24 cellular contexts compared by ENCODE assay signal in genomic region chr1:52487632-52488031, GRCh38.
DNase-seq lines count a peak whose midpoint lies in the region; ATAC-seq and TF ChIP-seq lines count a peak whose summit lies in the region.
"Had no signal": no experiment of that assay in that cellular context is flagged by ENCODE, and none has a peak within 500 bp of the region (broad histone marks: within the 10 kb centered on the region; RNA-seq: fewer than 3 reads in every experiment).

No MANE protein-coding gene starts in this region.

- no peaks in the 10 kb centered on the region for H3K4me1 ChIP-seq in uterus
- H3K4me1 ChIP-seq: BLaER1, SJSA1 had no signal

- no peak overlapping the region for H3K4me3 Mint-ChIP-seq in activated naive CD4-positive, alpha-beta T cell treated with anti-CD3 and anti-CD28 coated beads, Interleukin-2, amount 50 U/mL, for 24 hours
- no peak overlapping the region for H3K4me3 Mint-ChIP-seq in activated naive CD4-positive, alpha-beta T cell treated with anti-CD3 and anti-CD28 coated beads, Interleukin-2, amount 10 ng/mL, durations not matched to agents 7 days and 5 days
- H3K4me3 Mint-ChIP-seq in activated T-helper 17 cell treated with anti-CD3 and anti-CD28 coated beads, Interleukin-2, amount 50 U/mL, for 72 hours: no peak overlapping the region
- H3K4me3 Mint-ChIP-seq in glutamatergic neuron (ENCODE audit: unreplicated experiment): peak overlapping the region; percentile 46
- H3K4me3 Mint-ChIP-seq: CD4-positive, CD25-positive, alpha-beta regulatory T cell had no signal

- no peaks in the 10 kb centered on the region for H3K36me3 ChIP-seq in uterus

- H3K4me1 Mint-ChIP-seq in activated naive CD4-positive, alpha-beta T cell treated with anti-CD3 and anti-CD28 coated beads, Interleukin-2, amount 50 U/mL, for 24 hours: peaks cover 12% of the 10 kb centered on the region
- H3K4me1 Mint-ChIP-seq in activated naive CD4-positive, alpha-beta T cell treated with anti-CD3 and anti-CD28 coated beads, Interleukin-2, amount 10 ng/mL, durations not matched to agents 7 days and 5 days: no peaks in the 10 kb centered on the region
- H3K4me1 Mint-ChIP-seq in activated T-helper 17 cell treated with anti-CD3 and anti-CD28 coated beads, Interleukin-2, amount 50 U/mL, for 72 hours: no peaks in the 10 kb centered on the region
- no peaks in the 10 kb centered on the region for H3K4me1 Mint-ChIP-seq in glutamatergic neuron (ENCODE audit: low read depth, unreplicated experiment)

- no peaks in the 10 kb centered on the region for H3K27me3 ChIP-seq in uterus
- H3K27me3 ChIP-seq: BLaER1, SJSA1 had no signal

- peaks cover 9% of the 10 kb centered on the region for H3K36me3 Mint-ChIP-seq in activated naive CD4-positive, alpha-beta T cell treated with anti-CD3 and anti-CD28 coated beads, Interleukin-2, amount 50 U/mL, for 24 hours
- H3K36me3 Mint-ChIP-seq in activated naive CD4-positive, alpha-beta T cell treated with anti-CD3 and anti-CD28 coated beads, Interleukin-2, amount 10 ng/mL, durations not matched to agents 7 days and 5 days: peaks cover 22% of the 10 kb centered on the region
- H3K36me3 Mint-ChIP-seq in activated T-helper 17 cell treated with anti-CD3 and anti-CD28 coated beads, Interleukin-2, amount 50 U/mL, for 72 hours (ENCODE audit: low read depth): peaks cover 59% of the 10 kb centered on the region
- no peaks in the 10 kb centered on the region for H3K36me3 Mint-ChIP-seq in glutamatergic neuron (ENCODE audit: unreplicated experiment)

- intact Hi-C loops in uterus (cut with DNase I; ENCODE audit: low total_unique reads): no loop called here

- no peak for ATAC-seq in activated T-helper 17 cell treated with anti-CD3 and anti-CD28 coated beads, Interleukin-2, amount 50 U/mL, for 72 hours (replicated peaks)
- no peak for ATAC-seq in GM21515 (IDR thresholded peaks at IDR 0.05; ENCODE audit: unreplicated experiment)

- no peak overlapping the region for H3K27ac ChIP-seq in uterus
- H3K27ac ChIP-seq: BLaER1, KMS-11, SJSA1 had no signal

- no peak overlapping the region for H3K4me3 ChIP-seq in uterus
- H3K4me3 ChIP-seq: BLaER1, SJSA1 had no signal

- H3K9me3 ChIP-seq in uterus: no peaks in the 10 kb centered on the region
- H3K9me3 ChIP-seq: BLaER1, SJSA1 had no signal

- CTCF ChIA-PET in activated naive CD4-positive, alpha-beta T cell treated with anti-CD3 and anti-CD28 coated beads, Interleukin-2, amount 10 ng/mL, durations not matched to agents 7 days and 5 days (lab: Charles Lee): no interaction called here

- no peak for TF ChIP-seq CTCF in glutamatergic neuron (IDR thresholded peaks at IDR 0.05; ENCODE audit: partially characterized antibody, unreplicated experiment)
- TF ChIP-seq CTCF in uterus (IDR thresholded peaks at IDR 0.05): no peak

- TF ChIP-seq POLR2A in uterus (IDR thresholded peaks at IDR 0.05): no peak

- no peak for DNase-seq in activated naive CD4-positive, alpha-beta T cell treated with anti-CD3 and anti-CD28 coated beads, Interleukin-2, amount 10 ng/mL, durations not matched to agents 7 days and 5 days
- no peak for DNase-seq in glutamatergic neuron
- DNase-seq in uterus: no peak
- DNase-seq in NCI-H1048 (lab: John Stamatoyannopoulos, UW): no peak
- DNase-seq: CD4-positive, CD25-positive, alpha-beta regulatory T cell; DMS153; DND-41; GOT3; HCEC 1CT; MM.1S; NCI-H1417; NCI-H1694 treated with DMSO at 0.1 percent for 48 hours; NCI-H2081; NCI-H226; NCI-H510A; NCI-H69; Right ventricle myocardium superior; RPMI8226 had no signal

- peak overlapping the region; percentile 37 for H3K27ac Mint-ChIP-seq in activated naive CD4-positive, alpha-beta T cell treated with anti-CD3 and anti-CD28 coated beads, Interleukin-2, amount 50 U/mL, for 24 hours
- no peak overlapping the region for H3K27ac Mint-ChIP-seq in activated naive CD4-positive, alpha-beta T cell treated with anti-CD3 and anti-CD28 coated beads, Interleukin-2, amount 10 ng/mL, durations not matched to agents 7 days and 5 days
- H3K27ac Mint-ChIP-seq in activated T-helper 17 cell treated with anti-CD3 and anti-CD28 coated beads, Interleukin-2, amount 50 U/mL, for 72 hours: peak overlapping the region; percentile 58
- H3K27ac Mint-ChIP-seq in glutamatergic neuron (ENCODE audit: unreplicated experiment): peak overlapping the region; percentile 64
- H3K27ac Mint-ChIP-seq: CD4-positive, CD25-positive, alpha-beta regulatory T cell had no signal

- H3K9me3 Mint-ChIP-seq in activated naive CD4-positive, alpha-beta T cell treated with anti-CD3 and anti-CD28 coated beads, Interleukin-2, amount 50 U/mL, for 24 hours: no peaks in the 10 kb centered on the region
- H3K9me3 Mint-ChIP-seq in activated naive CD4-positive, alpha-beta T cell treated with anti-CD3 and anti-CD28 coated beads, Interleukin-2, amount 10 ng/mL, durations not matched to agents 7 days and 5 days: no peaks in the 10 kb centered on the region
- no peaks in the 10 kb centered on the region for H3K9me3 Mint-ChIP-seq in activated T-helper 17 cell treated with anti-CD3 and anti-CD28 coated beads, Interleukin-2, amount 50 U/mL, for 72 hours
- no peaks in the 10 kb centered on the region for H3K9me3 Mint-ChIP-seq in glutamatergic neuron (ENCODE audit: unreplicated experiment)
- H3K9me3 Mint-ChIP-seq: CD4-positive, CD25-positive, alpha-beta regulatory T cell had no signal

- H3K27me3 Mint-ChIP-seq in activated naive CD4-positive, alpha-beta T cell treated with anti-CD3 and anti-CD28 coated beads, Interleukin-2, amount 50 U/mL, for 24 hours: no peaks in the 10 kb centered on the region
- H3K27me3 Mint-ChIP-seq in activated naive CD4-positive, alpha-beta T cell treated with anti-CD3 and anti-CD28 coated beads, Interleukin-2, amount 10 ng/mL, durations not matched to agents 7 days and 5 days: no peaks in the 10 kb centered on the region
- H3K27me3 Mint-ChIP-seq in activated T-helper 17 cell treated with anti-CD3 and anti-CD28 coated beads, Interleukin-2, amount 50 U/mL, for 72 hours: no peaks in the 10 kb centered on the region
- no peaks in the 10 kb centered on the region for H3K27me3 Mint-ChIP-seq in glutamatergic neuron (ENCODE audit: unreplicated experiment)
- H3K27me3 Mint-ChIP-seq: CD4-positive, CD25-positive, alpha-beta regulatory T cell had no signal
